Comparison of ENCODE assay signal across 9 cellular contexts in genomic region chr7:13169356-13169755, GRCh38.
"Had no signal": no experiment of that assay in that cellular context is flagged by ENCODE, and none has a peak within 500 bp of the region (broad histone marks: within the 10 kb centered on the region; RNA-seq: fewer than 3 reads in every experiment).

No MANE protein-coding gene starts in this region.

- H3K4me1 Mint-ChIP-seq: IgD-negative memory B cell had no signal

- H3K27ac Mint-ChIP-seq: IgD-negative memory B cell had no signal

- H3K36me3 Mint-ChIP-seq: IgD-negative memory B cell had no signal

- H3K9ac ChIP-seq: KMS-11 had no signal

- H3K4me2 ChIP-seq: KMS-11 had no signal

- H3K9me3 Mint-ChIP-seq: IgD-negative memory B cell had no signal

- H3K27ac ChIP-seq: HL-60, KMS-11 had no signal

- H3K4me3 Mint-ChIP-seq: IgD-negative memory B cell had no signal

- H3K4me3 ChIP-seq: K562 had no signal

- DNase-seq: IMR-90, KBM-7, KG1 had no signal

- ATAC-seq: HepG2, K562 had no signal

- FAIRE-seq: HepG2, HTR-8/SVneo, K562 had no signal
